23 cellular contexts compared by ENCODE assay signal in the genomic region with DNA sequence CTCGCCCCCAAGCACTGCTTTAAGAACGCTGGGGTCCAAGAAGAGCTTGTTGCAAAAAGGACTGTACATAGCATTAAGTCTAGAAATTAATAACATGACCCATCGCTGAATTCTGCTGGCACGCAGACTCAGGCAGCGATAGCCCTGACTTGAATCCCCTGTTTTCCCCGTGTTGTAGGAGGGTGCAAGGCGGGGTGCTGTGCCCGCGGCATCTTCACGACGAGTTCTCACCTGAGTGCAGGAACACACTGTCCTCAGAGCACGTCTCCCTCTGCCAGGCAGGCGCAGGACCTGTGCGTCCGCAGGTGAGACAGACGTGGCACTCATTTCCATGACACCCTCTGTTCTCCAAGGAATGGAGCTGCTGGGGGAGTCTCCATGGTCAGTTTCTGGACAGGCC.
"Had no signal": no experiment of that assay in that cellular context is flagged by ENCODE, and none has a peak within 500 bp of the region (broad histone marks: within the 10 kb centered on the region; RNA-seq: fewer than 3 reads in every experiment).

No MANE protein-coding gene starts in this region.

- H3K36me3 Mint-ChIP-seq: memory B cell; mesothelial cell of epicardium; naive thymus-derived CD4-positive, alpha-beta T cell; stimulated activated naive B cell treated with anti-CD40 and anti-IgM and Interleukin-4, amounts not matched to agents 10 μg/mL and 1 μg/mL and 100 μg/mL, for 72 hours had no signal

- DNase-seq: dermis blood vessel endothelial cell; effector memory CD4-positive, alpha-beta T cell; foreskin keratinocyte; heart left ventricle; left colon; left ventricle myocardium inferior; naive thymus-derived CD4-positive, alpha-beta T cell; occipital lobe; ovary; psoas muscle; right cardiac atrium; sigmoid colon; stimulated activated naive B cell treated with anti-CD40 and anti-IgM and Interleukin-4, amounts not matched to agents 10 μg/mL and 1 μg/mL and 100 μg/mL, for 72 hours; transverse colon had no signal

- H3K36me3 ChIP-seq: esophagus muscularis mucosa, gastroesophageal sphincter, heart left ventricle, left ventricle myocardium inferior, ovary, sigmoid colon, transverse colon, vagina had no signal

- H3K27me3 ChIP-seq: foreskin keratinocyte, ovary, sigmoid colon, transverse colon, vagina had no signal

- H2AFZ ChIP-seq: hepatocyte had no signal

- H3K27ac ChIP-seq: coronary artery, esophagus muscularis mucosa, foreskin keratinocyte, gastroesophageal sphincter, heart left ventricle, hepatocyte, left ventricle myocardium inferior, ovary, psoas muscle, sigmoid colon, transverse colon, vagina had no signal

- H3K27ac Mint-ChIP-seq: memory B cell; mesothelial cell of epicardium; naive thymus-derived CD4-positive, alpha-beta T cell; stimulated activated naive B cell treated with anti-CD40 and anti-IgM and Interleukin-4, amounts not matched to agents 10 μg/mL and 1 μg/mL and 100 μg/mL, for 72 hours; stimulated activated naive CD8-positive, alpha-beta T cell treated with anti-CD3 and anti-CD28 coated beads, Interleukin-15, Interleukin-2, amounts not matched to agents 100 ng/mL and 50 ng/mL, for 24 hours had no signal

- ATAC-seq: foreskin keratinocyte; gastroesophageal sphincter; heart left ventricle; left colon; naive thymus-derived CD4-positive, alpha-beta T cell; psoas muscle; right cardiac atrium; stimulated activated naive B cell treated with anti-CD40 and anti-IgM and Interleukin-4, amounts not matched to agents 10 μg/mL and 1 μg/mL and 100 μg/mL, for 72 hours had no signal

- H3K4me2 ChIP-seq: hepatocyte had no signal

- H3K4me1 ChIP-seq: esophagus muscularis mucosa, foreskin keratinocyte, gastroesophageal sphincter, heart left ventricle, left ventricle myocardium inferior, psoas muscle, transverse colon, vagina had no signal

- H3K4me3 ChIP-seq: coronary artery, esophagus muscularis mucosa, gastroesophageal sphincter, heart left ventricle, hepatocyte, left ventricle myocardium inferior, lung, ovary, psoas muscle, sigmoid colon, transverse colon, vagina had no signal

- H3K4me1 Mint-ChIP-seq: memory B cell; naive thymus-derived CD4-positive, alpha-beta T cell; stimulated activated naive B cell treated with anti-CD40 and anti-IgM and Interleukin-4, amounts not matched to agents 10 μg/mL and 1 μg/mL and 100 μg/mL, for 72 hours had no signal

- H3K79me2 ChIP-seq: hepatocyte had no signal

- H3K27me3 Mint-ChIP-seq: memory B cell; stimulated activated naive B cell treated with anti-CD40 and anti-IgM and Interleukin-4, amounts not matched to agents 10 μg/mL and 1 μg/mL and 100 μg/mL, for 72 hours; stimulated activated naive CD8-positive, alpha-beta T cell treated with anti-CD3 and anti-CD28 coated beads, Interleukin-15, Interleukin-2, amounts not matched to agents 100 ng/mL and 50 ng/mL, for 24 hours had no signal

- H3K9me3 ChIP-seq: esophagus muscularis mucosa, gastroesophageal sphincter, heart left ventricle, left ventricle myocardium inferior, ovary, psoas muscle, sigmoid colon, transverse colon, vagina had no signal

- H3K9me3 Mint-ChIP-seq: memory B cell; mesothelial cell of epicardium; naive thymus-derived CD4-positive, alpha-beta T cell; stimulated activated naive B cell treated with anti-CD40 and anti-IgM and Interleukin-4, amounts not matched to agents 10 μg/mL and 1 μg/mL and 100 μg/mL, for 72 hours; stimulated activated naive CD8-positive, alpha-beta T cell treated with anti-CD3 and anti-CD28 coated beads, Interleukin-15, Interleukin-2, amounts not matched to agents 100 ng/mL and 50 ng/mL, for 24 hours had no signal

- H3K4me3 Mint-ChIP-seq: memory B cell; mesothelial cell of epicardium; naive thymus-derived CD4-positive, alpha-beta T cell; stimulated activated naive B cell treated with anti-CD40 and anti-IgM and Interleukin-4, amounts not matched to agents 10 μg/mL and 1 μg/mL and 100 μg/mL, for 72 hours; stimulated activated naive CD8-positive, alpha-beta T cell treated with anti-CD3 and anti-CD28 coated beads, Interleukin-15, Interleukin-2, amounts not matched to agents 100 ng/mL and 50 ng/mL, for 24 hours had no signal
